In the genomic region with DNA sequence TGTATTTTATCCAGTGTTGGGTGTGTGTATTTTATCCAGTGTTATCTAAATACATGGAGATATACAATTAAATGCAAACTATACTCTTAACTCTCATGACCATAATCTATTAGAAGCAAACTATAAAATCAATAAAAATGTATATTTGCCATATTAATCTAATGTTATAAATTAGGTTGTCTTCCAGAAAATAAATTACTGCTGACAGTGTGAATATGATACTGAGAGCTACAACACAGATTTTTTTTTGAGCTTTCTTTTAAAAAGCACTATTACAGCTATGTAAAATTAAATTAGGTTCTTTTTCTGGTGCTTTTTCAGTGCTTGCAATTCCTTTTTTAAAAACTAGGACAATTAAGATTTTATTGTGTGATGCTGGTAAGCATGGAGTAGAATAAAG, we compare ENCODE assay signal across 22 cellular contexts. TPM values are rescaled to one million over a fixed set of nuclear protein-coding genes. Genes with fewer than 3 reads are reported as not detected.
A peak's percentile ranks its signal among the peaks of the same experiment; 100 is the strongest.
DNase-seq lines count a peak whose midpoint lies in the region; ATAC-seq, FAIRE-seq and TF ChIP-seq lines count a peak whose summit lies in the region.
"Had no signal": no experiment of that assay in that cellular context is flagged by ENCODE, and none has a peak within 500 bp of the region (broad histone marks: within the 10 kb centered on the region; RNA-seq: fewer than 3 reads in every experiment).

No MANE protein-coding gene starts in this region.

- TF ChIP-seq EP300 in HepG2 (IDR thresholded peaks at IDR 0.05; ENCODE audit: low read depth in 2 of 2, low read length in 2 of 2) (no peak), HepG2 (CRISPR knock-in tag; IDR thresholded peaks at IDR 0.05; ENCODE audit: borderline replicate concordance) (no peak)

- H3K36me3 ChIP-seq in HepG2 (replicated peaks in 1 of 2; ENCODE audit: control insufficient read depth in 1 of 2, insufficient read depth in 2 of 2, low read length in 2 of 2) (no peaks in the 10 kb centered on the region), right lobe of liver (no peaks in the 10 kb centered on the region), kidney (ENCODE audit: control insufficient read depth in 1 of 2, insufficient read depth in 2 of 2, low read length in 2 of 2) (no peaks in the 10 kb centered on the region), WERI-Rb-1 (no peaks in the 10 kb centered on the region)

- TF ChIP-seq CTCF in HepG2 (CRISPR knock-in tag; IDR thresholded peaks at IDR 0.05) (no peak), right lobe of liver (IDR thresholded peaks at IDR 0.05) (no peak), kidney (IDR thresholded peaks at IDR 0.05; ENCODE audit: borderline replicate concordance, extremely low read depth, insufficient read depth) (no peak), WERI-Rb-1 (IDR thresholded peaks at IDR 0.05; ENCODE audit: low read depth, low read length) (no peak), GM10266 (IDR thresholded peaks at IDR 0.05; ENCODE audit: control insufficient read depth, insufficient read depth, low read depth, missing control alignments) (no peak)

- POLR2A ChIA-PET in HepG2 (lab: Yijun Ruan, JAX), result no interaction called here

- H3K9me3 ChIP-seq in HepG2 (ENCODE audit: low read length) (no peaks in the 10 kb centered on the region), right lobe of liver (no peaks in the 10 kb centered on the region), kidney (ENCODE audit: control insufficient read depth in 1 of 2, low read length in 2 of 2) (no peaks in the 10 kb centered on the region), WERI-Rb-1 (ENCODE audit: severe bottlenecking) (no peaks in the 10 kb centered on the region)

- intact Hi-C loops in HepG2 (cut with micrococcal nuclease; ENCODE audit: unreplicated experiment), result no loop called here
- intact Hi-C loops in right lobe of liver (cut with DNase I), result no loop called here
- intact Hi-C loops in kidney (cut with DNase I), result no loop called here

- no peaks in the 10 kb centered on the region for H3K4me1 ChIP-seq in HepG2 (ENCODE audit: insufficient read depth, low read length)
- H3K4me1 ChIP-seq in right lobe of liver, result no peaks in the 10 kb centered on the region
- no peaks in the 10 kb centered on the region for H3K4me1 ChIP-seq in kidney (ENCODE audit: control insufficient read depth in 1 of 2, insufficient read depth in 1 of 2, low read depth in 1 of 2, low read length in 2 of 2)

- TF ChIP-seq POLR2A in HepG2 (IDR thresholded peaks at IDR 0.05; ENCODE audit: insufficient read depth in 1 of 2, low read depth in 2 of 2, low read length in 2 of 2) (no peak), right lobe of liver (IDR thresholded peaks at IDR 0.05) (no peak)

- H3K9ac ChIP-seq in HepG2 (ENCODE audit: insufficient read depth, low read depth, low read length) (no peak overlapping the region), kidney (ENCODE audit: low read length in 2 of 2) (no peak overlapping the region)

- BruUV-seq in HepG2 (replicated peaks; lab: Mats Ljungman, UMichigan), result no TSS peak

- ATAC-seq in HepG2, result no peak
- no peak for ATAC-seq in right lobe of liver
- ATAC-seq: GM23338, HCT116 had no signal

- FAIRE-seq in HepG2 (lab: Jason Lieb, UNC) (no peak), colon (lab: Jason Lieb, UNC) (peak; percentile 5), kidney (lab: Jason Lieb, UNC) (peak; percentile 13)
- FAIRE-seq: A204.1 had no signal

- no peak overlapping the region for H3K4me2 ChIP-seq in HepG2 (ENCODE audit: low read depth, low read length)
- H3K4me2 ChIP-seq: GM23338 had no signal

- no peak overlapping the region for H3K27ac ChIP-seq in HepG2 (ENCODE audit: extremely low read length, insufficient read depth, low read length)
- no peak overlapping the region for H3K27ac ChIP-seq in right lobe of liver
- no peak overlapping the region for H3K27ac ChIP-seq in kidney (ENCODE audit: low read depth in 2 of 2, low read length in 2 of 2)
- no peak overlapping the region for H3K27ac ChIP-seq in WERI-Rb-1
- H3K27ac ChIP-seq: 22Rv1 had no signal

- DNase-seq in HepG2 (ENCODE audit: low spot score), result no peak
- no peak for DNase-seq in right lobe of liver
- no peak for DNase-seq in kidney
- no peak for DNase-seq in WERI-Rb-1
- DNase-seq in AG20443 (ENCODE audit: low spot score), result no peak
- DNase-seq in GM10266 (ENCODE audit: extremely low spot score), result no peak
- DNase-seq: ACHN; C1 segment of cervical spinal cord; Calu3; CD4-positive, alpha-beta memory T cell; COR-L47; DMS79 treated with DMSO at 0.1 percent for 48 hours; GF-D8; H9 had no signal

- H4K20me1 ChIP-seq in HepG2 (ENCODE audit: insufficient read depth, low read length), result no peaks in the 10 kb centered on the region

- H3K4me3 ChIP-seq in HepG2 (replicated peaks in 1 of 3; ENCODE audit: insufficient read depth in 1 of 3, low read depth in 2 of 3, low read length in 3 of 3) (no peak overlapping the region), right lobe of liver (no peak overlapping the region), kidney (ENCODE audit: low read length in 2 of 2) (no peak overlapping the region), WERI-Rb-1 (ENCODE audit: low read depth, low read length) (no peak overlapping the region)
- H3K4me3 ChIP-seq: GM23338 had no signal

- no peaks in the 10 kb centered on the region for H3K79me2 ChIP-seq in HepG2 (ENCODE audit: insufficient read depth, low read length)

- H2AFZ ChIP-seq in HepG2 (ENCODE audit: low read length), result no peak overlapping the region
- H2AFZ ChIP-seq: GM23338 had no signal

- no peak for TF ChIP-seq RAD21 in HepG2 (CRISPR knock-in tag; IDR thresholded peaks at IDR 0.05)

- H3K27me3 ChIP-seq in HepG2 (ENCODE audit: control insufficient read depth in 1 of 2, insufficient read depth in 2 of 2, low read length in 2 of 2) (no peaks in the 10 kb centered on the region; a peak in 1 of 5 replicates), right lobe of liver (no peaks in the 10 kb centered on the region), WERI-Rb-1 (ENCODE audit: insufficient read depth, low read depth, severe bottlenecking) (no peaks in the 10 kb centered on the region)

- in situ Hi-C loops in HepG2 (cut with HindIII; ENCODE audit: extremely low pct_ligation_motif_present, low pct_unique_long_range_greater_than_20kb), result no loop called here

- CTCF ChIA-PET in HepG2 (lab: Yijun Ruan, JAX; ENCODE audit: low intra/inter-chr PET ratio, low total read pairs), result no interaction called here

TF ChIP-seq in HepG2, 621 proteins besides CTCF, POLR2A, EP300 and RAD21:
- TF ChIP-seq MAFK (conservative IDR thresholded peaks at IDR 0.05 in 1 of 2, IDR thresholded peaks at IDR 0.05 in 1 of 2; ENCODE audit: low read length in 2 of 2), result peak; percentile 11 to 64; a peak in 2 of 4 replicates
- TF ChIP-seq ZNF33A (CRISPR knock-in tag; IDR thresholded peaks at IDR 0.05; ENCODE audit: borderline replicate concordance), result no peak
- no peak for TF ChIP-seq POLR2G (IDR thresholded peaks at IDR 0.05; ENCODE audit: low read depth, low read length)
- TF ChIP-seq MAFF (IDR thresholded peaks at IDR 0.05; ENCODE audit: low read depth, low read length), result peak; percentile 22; the same call in 1 of the 2 replicates
- no peak for TF ChIP-seq ATF1 (CRISPR knock-in tag; IDR thresholded peaks at IDR 0.05)

RNA-seq across cellular contexts. Expression of a gene that starts 19.0 kb away (rescaled TPM):
- total RNA-seq in HepG2 (2016; rRNA removed; fragmentation: Illumina TruSeq; extraction: Trizol), result 1.5 TPM in 1 of 2 replicates, not detected in the other
- not detected in 2 replicates for total RNA-seq in HepG2 (2016; cell fraction: cytosol; rRNA removed; fragmentation: Illumina TruSeq; extraction: Trizol; ENCODE audit: low read depth)
- 1.1 TPM in 1 of 2 replicates, not detected in the other for total RNA-seq in HepG2 (2016; cell fraction: insoluble cytoplasmic fraction; rRNA removed; fragmentation: Illumina TruSeq; extraction: Trizol)
- 0.17 TPM in 1 of 2 replicates, not detected in the other for total RNA-seq in HepG2 (2016; cell fraction: membrane; rRNA removed; fragmentation: Illumina TruSeq; extraction: Trizol)
- 8.6 and 10.1 TPM in 2 replicates for total RNA-seq in HepG2 (2016; cell fraction: nucleus; rRNA removed; fragmentation: Illumina TruSeq; extraction: Trizol)
- polyA plus RNA-seq in HepG2 (2011; rRNA removed), result 0.20 and 0.25 TPM in 2 replicates
- not detected in 2 replicates for polyA plus RNA-seq in HepG2 (2011; cell fraction: cytosol; rRNA removed)
- polyA plus RNA-seq in HepG2 (2011; cell fraction: nucleus; rRNA removed), result 2.0 and 2.4 TPM in 2 replicates
- polyA plus RNA-seq in HepG2 (2012), result not detected in 2 replicates
- polyA plus RNA-seq in HepG2 (2016; cell fraction: cytosol; fragmentation: Illumina TruSeq; extraction: Trizol; ENCODE audit: low read depth), result not detected in 2 replicates
- not detected in 2 replicates for polyA plus RNA-seq in HepG2 (2016; cell fraction: insoluble cytoplasmic fraction; fragmentation: Illumina TruSeq; extraction: Trizol; ENCODE audit: low read depth)
- polyA plus RNA-seq in HepG2 (2016; cell fraction: membrane; fragmentation: Illumina TruSeq; extraction: Trizol; ENCODE audit: low read depth), result not detected in 2 replicates
- polyA plus RNA-seq in HepG2 (2016; cell fraction: nucleus; fragmentation: Illumina TruSeq; extraction: Trizol; ENCODE audit: insufficient read depth, low read depth), result not detected in 2 replicates
- polyA minus RNA-seq in HepG2 (2011; rRNA and poly(A)+ RNA removed; ENCODE audit: low replicate concordance), result 4.1 and 6.5 TPM in 2 replicates
- polyA minus RNA-seq in HepG2 (2011; cell fraction: cytosol; rRNA and poly(A)+ RNA removed), result not detected in 2 replicates
- polyA minus RNA-seq in HepG2 (2011; cell fraction: nucleus; rRNA and poly(A)+ RNA removed), result 33.8 and 40.4 TPM in 2 replicates
- total RNA-seq in right lobe of liver, result 1 to 10 TPM in 2 of 6 experiments, under 1 TPM in 4; 0.68 to 3.1 (median 0.87) TPM
- total RNA-seq in kidney, result 2.7 TPM
- not detected for polyA plus RNA-seq in kidney (ENCODE audit: insufficient read depth, low read depth, low replicate concordance)
- total RNA-seq: Daoy, G401, H4 had no signal
- polyA plus RNA-seq: CD4-positive, alpha-beta memory T cell; GM23338 had no signal
